ENCODE assay signal across 1 cellular context in genomic region chr1:113042336-113043143, GRCh38.
TF ChIP-seq lines count a peak whose summit lies in the region.

No MANE protein-coding gene starts in this region.

TF ChIP-seq in HepG2, 621 proteins besides CTCF, POLR2A, EP300 and RAD21 (continued from another document):
- TF ChIP-seq ZFP91 (CRISPR knock-in tag; IDR thresholded peaks at IDR 0.05; ENCODE audit: borderline replicate concordance) (no peak; the same call in 1 of the 2 replicates), ATRX (CRISPR knock-in tag; IDR thresholded peaks at IDR 0.05; ENCODE audit: borderline replicate concordance) (no peak), TCF12 (IDR thresholded peaks at IDR 0.05) (no peak), TCF12 (CRISPR knock-in tag; IDR thresholded peaks at IDR 0.05) (no peak), ZNF3 (CRISPR knock-in tag; IDR thresholded peaks at IDR 0.05) (no peak), ELF1 (CRISPR knock-in tag; IDR thresholded peaks at IDR 0.05) (no peak), MIER2 (CRISPR knock-in tag; IDR thresholded peaks at IDR 0.05) (no peak), ZNF292 (CRISPR knock-in tag; IDR thresholded peaks at IDR 0.05; ENCODE audit: borderline replicate concordance, low read depth) (no peak), SP140L (CRISPR knock-in tag; IDR thresholded peaks at IDR 0.05; ENCODE audit: borderline replicate concordance) (no peak), FOXA3 (CRISPR knock-in tag; IDR thresholded peaks at IDR 0.05) (0 out of 2 replicates have a peak, but pooled peaks have one; percentile 11), STAG1 (CRISPR knock-in tag; IDR thresholded peaks at IDR 0.05) (peak; percentile 90), ZNF770 (CRISPR knock-in tag; IDR thresholded peaks at IDR 0.05) (no peak), ZNF124 (CRISPR knock-in tag; IDR thresholded peaks at IDR 0.05) (no peak), ZSCAN30 (CRISPR knock-in tag; IDR thresholded peaks at IDR 0.05) (no peak), ZNF558 (CRISPR knock-in tag; IDR thresholded peaks at IDR 0.05; ENCODE audit: borderline replicate concordance) (no peak), ZNF605 (CRISPR knock-in tag; IDR thresholded peaks at IDR 0.05) (no peak), ZNF432 (CRISPR knock-in tag; IDR thresholded peaks at IDR 0.05; ENCODE audit: borderline replicate concordance) (no peak), SAP130 (CRISPR knock-in tag; IDR thresholded peaks at IDR 0.05; ENCODE audit: low read depth) (no peak), NBN (conservative IDR thresholded peaks at IDR 0.05) (no peak), ZNF253 (CRISPR knock-in tag; IDR thresholded peaks at IDR 0.05; ENCODE audit: borderline replicate concordance) (no peak), ZNF580 (CRISPR knock-in tag; IDR thresholded peaks at IDR 0.05; ENCODE audit: borderline replicate concordance, low read depth) (0 out of 2 replicates have a peak, but pooled peaks have one; percentile 42), E2F2 (CRISPR knock-in tag; IDR thresholded peaks at IDR 0.05; ENCODE audit: borderline replicate concordance) (no peak), NCOA5 (CRISPR knock-in tag; IDR thresholded peaks at IDR 0.05) (no peak), ZNF33B (CRISPR knock-in tag; IDR thresholded peaks at IDR 0.05) (no peak), ZBTB7A (CRISPR knock-in tag; IDR thresholded peaks at IDR 0.05) (0 out of 2 replicates have a peak, but pooled peaks have one; percentile 44), TP53 (CRISPR knock-in tag; conservative IDR thresholded peaks at IDR 0.05) (no peak), HNF4G (IDR thresholded peaks at IDR 0.05; ENCODE audit: borderline replicate concordance, low read depth, low read length) (no peak), HNF4G (CRISPR knock-in tag; IDR thresholded peaks at IDR 0.05; ENCODE audit: borderline replicate concordance, low read depth) (no peak), THAP11 (CRISPR knock-in tag; IDR thresholded peaks at IDR 0.05) (no peak), PAXIP1 (CRISPR knock-in tag; conservative IDR thresholded peaks at IDR 0.05) (peak; percentile 49), ZBTB2 (CRISPR knock-in tag; IDR thresholded peaks at IDR 0.05; ENCODE audit: low read depth) (no peak), CBX1 (IDR thresholded peaks at IDR 0.05; ENCODE audit: low read depth) (no peak), ZNF549 (CRISPR knock-in tag; IDR thresholded peaks at IDR 0.05) (no peak), ZC3H13 (CRISPR knock-in tag; IDR thresholded peaks at IDR 0.05) (no peak), ZNF232 (CRISPR knock-in tag; IDR thresholded peaks at IDR 0.05; ENCODE audit: borderline replicate concordance) (no peak), MTA1 (CRISPR knock-in tag; IDR thresholded peaks at IDR 0.05; ENCODE audit: borderline replicate concordance) (no peak), TARDBP (CRISPR knock-in tag; IDR thresholded peaks at IDR 0.05) (0 out of 2 replicates have a peak, but pooled peaks have one; percentile 24), CHCHD3 (CRISPR knock-in tag; IDR thresholded peaks at IDR 0.05) (no peak), MNT (IDR thresholded peaks at IDR 0.05) (no peak), HIC2 (CRISPR knock-in tag; IDR thresholded peaks at IDR 0.05; ENCODE audit: low read depth) (no peak), NFE2L1 (CRISPR knock-in tag; IDR thresholded peaks at IDR 0.05; ENCODE audit: borderline replicate concordance) (no peak)
